8 cellular contexts compared by ENCODE assay signal in the genomic region with DNA sequence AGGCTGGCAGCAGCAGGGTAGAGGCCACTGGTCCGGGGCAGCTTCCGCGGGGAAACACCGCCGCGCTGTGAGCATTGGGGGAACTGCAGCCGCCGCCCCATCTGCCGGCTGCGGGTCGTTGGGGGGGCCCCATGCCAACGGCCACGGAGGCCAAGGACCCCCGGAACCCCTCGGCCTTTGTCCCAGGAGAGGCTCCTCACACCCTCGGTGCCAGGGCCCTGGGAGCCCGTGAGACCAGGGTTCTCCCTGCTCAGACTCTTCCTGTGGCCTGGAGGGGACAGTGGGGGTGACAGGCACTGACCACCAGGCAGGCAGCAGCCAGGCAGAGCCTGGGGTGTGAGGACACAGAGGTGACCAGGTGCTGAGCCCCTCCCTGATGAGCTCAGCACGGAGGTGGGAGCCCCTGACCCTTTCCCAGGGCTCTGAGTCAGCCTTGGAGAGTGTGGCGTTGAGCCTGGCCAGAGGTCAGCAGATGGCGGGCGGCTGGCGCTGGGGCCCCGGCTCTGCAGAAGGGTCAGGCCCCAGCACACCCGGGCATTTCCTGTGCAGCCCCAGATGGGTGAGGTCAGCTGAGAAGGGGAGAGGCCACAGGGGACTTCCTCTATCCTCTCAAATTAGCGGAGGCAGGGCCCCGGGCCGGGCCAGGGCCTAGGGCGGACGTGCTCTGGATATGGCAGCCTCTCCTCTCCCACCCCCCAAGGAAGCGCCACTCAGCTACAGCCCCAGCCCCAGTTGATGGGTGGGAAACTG. TPM values are rescaled to one million over a fixed set of nuclear protein-coding genes. Genes with fewer than 3 reads are reported as not detected.
DNase-seq lines count a peak whose midpoint lies in the region; ATAC-seq and TF ChIP-seq lines count a peak whose summit lies in the region.

No MANE protein-coding gene starts in this region.

- POLR2A ChIA-PET in GM10248 (lab: Yijun Ruan, JAX) = interaction anchor here (0.5 kb wide), 1 partner anchor 11 kb away, joined by 3 read pairs; no protein-coding TSS in a partner anchor

- CTCF ChIA-PET in GM10248 (lab: Yijun Ruan, JAX) = interaction anchor here (1.3 to 7.5 kb wide), 7 partner anchors 10 to 200 kb away, joined by 3 to 76 read pairs (median 5); no protein-coding TSS in a partner anchor

- H3K9me3 Mint-ChIP-seq in mesothelial cell of epicardium = peaks cover 4% of the 10 kb centered on the region

- DNase-seq in GM10248 (ENCODE audit: extremely low spot score) (peak; percentile 87), LNCaP clone FGC (ENCODE audit: low read depth) (no peak), ecto neural progenitor cell (ENCODE audit: low spot score) (peak; percentile 85), mesothelial cell of epicardium (ENCODE audit: low spot score in 2 of 2, unreplicated experiment in 2 of 2) (peak; percentile 42 to 69), RPMI8226 (no peak)
- peak; percentile 55 to 70 for DNase-seq in activated CD4-positive, alpha-beta T cell treated with anti-CD3 and anti-CD28 coated beads, Interleukin-2, amount 50 U/mL, for 24 hours (ENCODE audit: low read depth in 1 of 2, low spot score in 1 of 2)
- DNase-seq in stimulated activated CD8-positive, alpha-beta memory T cell treated with anti-CD3 and anti-CD28 coated beads, Interleukin-4, amount 100 ng/mL, for 1 hour (ENCODE audit: low read depth in 2 of 2, low spot score in 1 of 2) = peak; percentile 41 to 48

- no peak for ATAC-seq in HG02938 (IDR thresholded peaks at IDR 0.05; ENCODE audit: unreplicated experiment)

- no peak overlapping the region for H3K4me3 Mint-ChIP-seq in mesothelial cell of epicardium

- peaks cover 20% of the 10 kb centered on the region for H3K27me3 Mint-ChIP-seq in mesothelial cell of epicardium (ENCODE audit: low read depth)

- H3K36me3 Mint-ChIP-seq in mesothelial cell of epicardium = no peaks in the 10 kb centered on the region

- H3K4me1 Mint-ChIP-seq in mesothelial cell of epicardium = peaks cover 2% of the 10 kb centered on the region

- H3K27ac Mint-ChIP-seq in mesothelial cell of epicardium = no peak overlapping the region

- H3K4me3 ChIP-seq in LNCaP clone FGC (ENCODE audit: low read depth, low read length) = no peak overlapping the region

- TF ChIP-seq CTCF in GM10248 (IDR thresholded peaks at IDR 0.05; ENCODE audit: control extremely low read depth, extremely low read depth, low read depth, missing control alignments) = peak; percentile 80
- TF ChIP-seq CTCF in LNCaP clone FGC (IDR thresholded peaks at IDR 0.05; ENCODE audit: control insufficient read depth, extremely low read depth, insufficient read depth) = peak; percentile 83
- TF ChIP-seq CTCF in mesothelial cell of epicardium (IDR thresholded peaks at IDR 0.05; ENCODE audit: unreplicated experiment) = peak; percentile 64

RNA-seq across cellular contexts. Expression of gene EGFL7, which starts 17.9 kb away (rescaled TPM):
- 35.6 to 39.3 TPM (median 38.2 TPM) in 3 replicates for total RNA-seq in mesothelial cell of epicardium

RNA-seq across cellular contexts. Expression of gene AGPAT2, which starts 42.5 kb away (rescaled TPM):
- 32.8 to 36.1 TPM (median 34.9 TPM) in 3 replicates for total RNA-seq in mesothelial cell of epicardium

Comparison
In these comparisons a context has a peak if more than half of its experiments do, and no peak if none do; other contexts are left out.
1. DNase-seq: peak in GM10248 (single experiment), activated CD4-positive, alpha-beta T cell treated with anti-CD3 and anti-CD28 coated beads, Interleukin-2, amount 50 U/mL, for 24 hours (2 of 2), ecto neural progenitor cell (single experiment), mesothelial cell of epicardium (2 of 2) and stimulated activated CD8-positive, alpha-beta memory T cell treated with anti-CD3 and anti-CD28 coated beads, Interleukin-4, amount 100 ng/mL, for 1 hour (2 of 2); none in LNCaP clone FGC (single experiment) and RPMI8226 (single experiment).
2. Peak in every context shown above with its lines, with median percentiles within 50 percentile points of each other: CTCF ChIP-seq.